ENCODE assay signal across 1 cellular context in genomic region chr10:83991986-83992753, GRCh38.
TF ChIP-seq lines count a peak whose summit lies in the region.

No MANE protein-coding gene starts in this region.

TF ChIP-seq in K562, 482 proteins besides CTCF, POLR2A, EP300 and RAD21 (continued from another document):
- TF ChIP-seq ZNF395 (CRISPR knock-in tag; IDR thresholded peaks at IDR 0.05) (peak; percentile 29; the same call in 1 of the 2 replicates), ZFP1 (CRISPR knock-in tag; IDR thresholded peaks at IDR 0.05) (no peak), ZNF766 (CRISPR knock-in tag; conservative IDR thresholded peaks at IDR 0.05) (0 out of 2 replicates have a peak, but pooled peaks have one; percentile 23), RNF2 (IDR thresholded peaks at IDR 0.05) (peak; percentile 22; the same call in 1 of the 2 replicates), GTF2E2 (tag; IDR thresholded peaks at IDR 0.05) (0 out of 2 replicates have a peak, but pooled peaks have one; percentile 35), ZNF764 (CRISPR knock-in tag; IDR thresholded peaks at IDR 0.05; ENCODE audit: low read depth) (peak; percentile 74), RREB1 (CRISPR knock-in tag; IDR thresholded peaks at IDR 0.05) (no peak), ZNF589 (CRISPR knock-in tag; IDR thresholded peaks at IDR 0.05; ENCODE audit: low read depth) (0 out of 2 replicates have a peak, but pooled peaks have one; percentile 32), NR2C2 (CRISPR knock-in tag; IDR thresholded peaks at IDR 0.05) (no peak), NR2C2 (tag; IDR thresholded peaks at IDR 0.05) (no peak; the same call in 1 of the 2 replicates), ZNF444 (CRISPR knock-in tag; IDR thresholded peaks at IDR 0.05) (no peak)
